Comparison of ENCODE assay signal across 2 cellular contexts in the genomic region with DNA sequence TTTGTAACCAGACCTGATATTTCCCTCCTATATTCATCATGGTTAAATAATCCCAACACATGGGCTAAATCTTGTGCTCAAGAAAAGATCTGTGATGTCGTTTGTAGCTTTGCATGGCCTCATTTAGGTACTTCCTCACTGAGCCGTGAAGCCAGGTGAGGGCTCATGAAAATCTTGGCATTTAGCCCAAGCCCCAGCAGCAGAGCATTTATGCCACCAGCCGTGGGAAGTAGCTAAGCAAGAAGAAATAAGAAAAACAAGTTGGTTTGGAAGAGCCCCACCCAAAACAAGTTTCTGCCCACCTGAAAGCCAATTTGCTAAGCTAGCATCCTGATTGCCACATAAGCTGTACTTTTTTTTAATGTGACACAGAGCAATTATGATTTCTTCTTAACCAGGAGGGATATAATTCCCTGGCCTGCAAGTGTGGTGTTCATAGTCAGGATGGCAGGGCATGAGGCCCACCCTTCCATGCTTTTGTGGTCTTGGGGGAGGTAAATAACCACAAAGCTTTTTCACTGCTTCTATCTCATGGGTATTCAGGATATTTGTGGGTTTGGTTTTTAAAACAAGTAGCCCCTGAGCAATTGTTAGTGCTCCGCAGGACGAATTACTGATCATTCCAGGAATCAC.
TF ChIP-seq lines count a peak whose summit lies in the region.

No MANE protein-coding gene starts in this region.

TF ChIP-seq in GM23338, 12 proteins besides CTCF, POLR2A, EP300 and RAD21 (continued from another document):
- TF ChIP-seq, protein P1, sequence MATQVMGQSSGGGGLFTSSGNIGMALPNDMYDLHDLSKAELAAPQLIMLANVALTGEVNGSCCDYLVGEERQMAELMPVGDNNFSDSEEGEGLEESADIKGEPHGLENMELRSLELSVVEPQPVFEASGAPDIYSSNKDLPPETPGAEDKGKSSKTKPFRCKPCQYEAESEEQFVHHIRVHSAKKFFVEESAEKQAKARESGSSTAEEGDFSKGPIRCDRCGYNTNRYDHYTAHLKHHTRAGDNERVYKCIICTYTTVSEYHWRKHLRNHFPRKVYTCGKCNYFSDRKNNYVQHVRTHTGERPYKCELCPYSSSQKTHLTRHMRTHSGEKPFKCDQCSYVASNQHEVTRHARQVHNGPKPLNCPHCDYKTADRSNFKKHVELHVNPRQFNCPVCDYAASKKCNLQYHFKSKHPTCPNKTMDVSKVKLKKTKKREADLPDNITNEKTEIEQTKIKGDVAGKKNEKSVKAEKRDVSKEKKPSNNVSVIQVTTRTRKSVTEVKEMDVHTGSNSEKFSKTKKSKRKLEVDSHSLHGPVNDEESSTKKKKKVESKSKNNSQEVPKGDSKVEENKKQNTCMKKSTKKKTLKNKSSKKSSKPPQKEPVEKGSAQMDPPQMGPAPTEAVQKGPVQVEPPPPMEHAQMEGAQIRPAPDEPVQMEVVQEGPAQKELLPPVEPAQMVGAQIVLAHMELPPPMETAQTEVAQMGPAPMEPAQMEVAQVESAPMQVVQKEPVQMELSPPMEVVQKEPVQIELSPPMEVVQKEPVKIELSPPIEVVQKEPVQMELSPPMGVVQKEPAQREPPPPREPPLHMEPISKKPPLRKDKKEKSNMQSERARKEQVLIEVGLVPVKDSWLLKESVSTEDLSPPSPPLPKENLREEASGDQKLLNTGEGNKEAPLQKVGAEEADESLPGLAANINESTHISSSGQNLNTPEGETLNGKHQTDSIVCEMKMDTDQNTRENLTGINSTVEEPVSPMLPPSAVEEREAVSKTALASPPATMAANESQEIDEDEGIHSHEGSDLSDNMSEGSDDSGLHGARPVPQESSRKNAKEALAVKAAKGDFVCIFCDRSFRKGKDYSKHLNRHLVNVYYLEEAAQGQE (IDR thresholded peaks at IDR 0.05; ENCODE audit: unreplicated experiment): no peak
- TF ChIP-seq ZNF114 (CRISPR knock-in tag; IDR thresholded peaks at IDR 0.05): no peak
- TF ChIP-seq EZH2 (IDR thresholded peaks at IDR 0.05; ENCODE audit: low read depth, unreplicated experiment): no peak

TF ChIP-seq in GM12878, 131 proteins besides CTCF, POLR2A, EP300 and RAD21 (continued from another document):
- TF ChIP-seq, protein P2, sequence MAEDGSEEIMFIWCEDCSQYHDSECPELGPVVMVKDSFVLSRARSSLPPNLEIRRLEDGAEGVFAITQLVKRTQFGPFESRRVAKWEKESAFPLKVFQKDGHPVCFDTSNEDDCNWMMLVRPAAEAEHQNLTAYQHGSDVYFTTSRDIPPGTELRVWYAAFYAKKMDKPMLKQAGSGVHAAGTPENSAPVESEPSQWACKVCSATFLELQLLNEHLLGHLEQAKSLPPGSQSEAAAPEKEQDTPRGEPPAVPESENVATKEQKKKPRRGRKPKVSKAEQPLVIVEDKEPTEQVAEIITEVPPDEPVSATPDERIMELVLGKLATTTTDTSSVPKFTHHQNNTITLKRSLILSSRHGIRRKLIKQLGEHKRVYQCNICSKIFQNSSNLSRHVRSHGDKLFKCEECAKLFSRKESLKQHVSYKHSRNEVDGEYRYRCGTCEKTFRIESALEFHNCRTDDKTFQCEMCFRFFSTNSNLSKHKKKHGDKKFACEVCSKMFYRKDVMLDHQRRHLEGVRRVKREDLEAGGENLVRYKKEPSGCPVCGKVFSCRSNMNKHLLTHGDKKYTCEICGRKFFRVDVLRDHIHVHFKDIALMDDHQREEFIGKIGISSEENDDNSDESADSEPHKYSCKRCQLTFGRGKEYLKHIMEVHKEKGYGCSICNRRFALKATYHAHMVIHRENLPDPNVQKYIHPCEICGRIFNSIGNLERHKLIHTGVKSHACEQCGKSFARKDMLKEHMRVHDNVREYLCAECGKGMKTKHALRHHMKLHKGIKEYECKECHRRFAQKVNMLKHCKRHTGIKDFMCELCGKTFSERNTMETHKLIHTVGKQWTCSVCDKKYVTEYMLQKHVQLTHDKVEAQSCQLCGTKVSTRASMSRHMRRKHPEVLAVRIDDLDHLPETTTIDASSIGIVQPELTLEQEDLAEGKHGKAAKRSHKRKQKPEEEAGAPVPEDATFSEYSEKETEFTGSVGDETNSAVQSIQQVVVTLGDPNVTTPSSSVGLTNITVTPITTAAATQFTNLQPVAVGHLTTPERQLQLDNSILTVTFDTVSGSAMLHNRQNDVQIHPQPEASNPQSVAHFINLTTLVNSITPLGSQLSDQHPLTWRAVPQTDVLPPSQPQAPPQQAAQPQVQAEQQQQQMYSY (CRISPR knock-in tag; IDR thresholded peaks at IDR 0.05): no peak
- TF ChIP-seq BMI1 (IDR thresholded peaks at IDR 0.05; ENCODE audit: borderline replicate concordance) (no peak), DPF2 (IDR thresholded peaks at IDR 0.05) (no peak), POU2F2 (IDR thresholded peaks at IDR 0.05; ENCODE audit: borderline replicate concordance, low read depth, low read length) (no peak), EED (IDR thresholded peaks at IDR 0.05; ENCODE audit: low read depth) (0 out of 2 replicates have a peak, but pooled peaks have one; percentile 24), CREB1 (IDR thresholded peaks at IDR 0.05; ENCODE audit: low read depth) (no peak), CREM (IDR thresholded peaks at IDR 0.05; ENCODE audit: low read depth) (no peak), NBN (IDR thresholded peaks at IDR 0.05) (no peak)
- TF ChIP-seq, protein P3, sequence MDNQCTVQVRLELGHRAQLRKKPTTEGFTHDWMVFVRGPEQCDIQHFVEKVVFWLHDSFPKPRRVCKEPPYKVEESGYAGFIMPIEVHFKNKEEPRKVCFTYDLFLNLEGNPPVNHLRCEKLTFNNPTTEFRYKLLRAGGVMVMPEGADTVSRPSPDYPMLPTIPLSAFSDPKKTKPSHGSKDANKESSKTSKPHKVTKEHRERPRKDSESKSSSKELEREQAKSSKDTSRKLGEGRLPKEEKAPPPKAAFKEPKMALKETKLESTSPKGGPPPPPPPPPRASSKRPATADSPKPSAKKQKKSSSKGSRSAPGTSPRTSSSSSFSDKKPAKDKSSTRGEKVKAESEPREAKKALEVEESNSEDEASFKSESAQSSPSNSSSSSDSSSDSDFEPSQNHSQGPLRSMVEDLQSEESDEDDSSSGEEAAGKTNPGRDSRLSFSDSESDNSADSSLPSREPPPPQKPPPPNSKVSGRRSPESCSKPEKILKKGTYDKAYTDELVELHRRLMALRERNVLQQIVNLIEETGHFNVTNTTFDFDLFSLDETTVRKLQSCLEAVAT (IDR thresholded peaks at IDR 0.05): no peak
- TF ChIP-seq, protein P4, sequence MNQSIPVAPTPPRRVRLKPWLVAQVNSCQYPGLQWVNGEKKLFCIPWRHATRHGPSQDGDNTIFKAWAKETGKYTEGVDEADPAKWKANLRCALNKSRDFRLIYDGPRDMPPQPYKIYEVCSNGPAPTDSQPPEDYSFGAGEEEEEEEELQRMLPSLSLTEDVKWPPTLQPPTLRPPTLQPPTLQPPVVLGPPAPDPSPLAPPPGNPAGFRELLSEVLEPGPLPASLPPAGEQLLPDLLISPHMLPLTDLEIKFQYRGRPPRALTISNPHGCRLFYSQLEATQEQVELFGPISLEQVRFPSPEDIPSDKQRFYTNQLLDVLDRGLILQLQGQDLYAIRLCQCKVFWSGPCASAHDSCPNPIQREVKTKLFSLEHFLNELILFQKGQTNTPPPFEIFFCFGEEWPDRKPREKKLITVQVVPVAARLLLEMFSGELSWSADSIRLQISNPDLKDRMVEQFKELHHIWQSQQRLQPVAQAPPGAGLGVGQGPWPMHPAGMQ (IDR thresholded peaks at IDR 0.05; ENCODE audit: borderline replicate concordance): no peak
- TF ChIP-seq, protein P5, sequence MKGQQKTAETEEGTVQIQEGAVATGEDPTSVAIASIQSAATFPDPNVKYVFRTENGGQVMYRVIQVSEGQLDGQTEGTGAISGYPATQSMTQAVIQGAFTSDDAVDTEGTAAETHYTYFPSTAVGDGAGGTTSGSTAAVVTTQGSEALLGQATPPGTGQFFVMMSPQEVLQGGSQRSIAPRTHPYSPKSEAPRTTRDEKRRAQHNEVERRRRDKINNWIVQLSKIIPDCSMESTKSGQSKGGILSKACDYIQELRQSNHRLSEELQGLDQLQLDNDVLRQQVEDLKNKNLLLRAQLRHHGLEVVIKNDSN (IDR thresholded peaks at IDR 0.05; ENCODE audit: borderline replicate concordance, extremely low read length, insufficient read depth, low read depth, low read length): no peak
